In genomic region chr5:77629553-77630245, GRCh38 we compare ENCODE assay signal across 9 cellular contexts. TPM values are rescaled to one million over a fixed set of nuclear protein-coding genes. Genes with fewer than 3 reads are reported as not detected.
DNase-seq lines count a peak whose midpoint lies in the region; ATAC-seq lines count a peak whose summit lies in the region.
"Had no signal": no experiment of that assay in that cellular context is flagged by ENCODE, and none has a peak within 500 bp of the region (broad histone marks: within the 10 kb centered on the region; RNA-seq: fewer than 3 reads in every experiment).

No MANE protein-coding gene starts in this region.

- H3K27ac ChIP-seq in CD4-positive, CD25-positive, alpha-beta regulatory T cell (ENCODE audit: insufficient read depth, low read length, poor library complexity, severe bottlenecking): no peak overlapping the region

- H3K36me3 Mint-ChIP-seq in CD4-positive, CD25-positive, alpha-beta regulatory T cell: no peaks in the 10 kb centered on the region
- peaks cover 6% of the 10 kb centered on the region for H3K36me3 Mint-ChIP-seq in activated CD4-positive, alpha-beta memory T cell treated with anti-CD3 and anti-CD28 coated beads for 36 hours
- H3K36me3 Mint-ChIP-seq in naive B cell: peaks cover 15 to 22% of the 10 kb centered on the region in 2 donors

- peak overlapping the region; percentile 22 for H3K4me3 ChIP-seq in CD4-positive, CD25-positive, alpha-beta regulatory T cell (ENCODE audit: low read depth, low read length)
- H3K4me3 ChIP-seq: K562 had no signal

- peaks cover 64% of the 10 kb centered on the region for H3K27me3 ChIP-seq in CD4-positive, CD25-positive, alpha-beta regulatory T cell (ENCODE audit: control insufficient read depth, insufficient read depth, low read length)

- H3K36me3 ChIP-seq in CD4-positive, CD25-positive, alpha-beta regulatory T cell (ENCODE audit: control insufficient read depth, insufficient read depth, low read length): no peaks in the 10 kb centered on the region

- intact Hi-C loops in activated CD4-positive, alpha-beta memory T cell treated with anti-CD3 and anti-CD28 coated beads for 36 hours (cut with micrococcal nuclease): loop anchor here (2.0 to 5.0 kb wide), 2 partner anchors 15 to 223 kb away; no protein-coding TSS in a partner anchor
- intact Hi-C loops in sciatic nerve (cut with DNase I): no loop called here

- peaks cover 7 to 11% of the 10 kb centered on the region in 2 experiments for H3K9me3 ChIP-seq in CD4-positive, CD25-positive, alpha-beta regulatory T cell (ENCODE audit: control insufficient read depth in 2 of 2, low read length in 2 of 2)

- ATAC-seq in CD4-positive, CD25-positive, alpha-beta regulatory T cell (ENCODE audit: low read depth in 2 of 2): no peak
- ATAC-seq in HG02943 (IDR thresholded peaks at IDR 0.05; ENCODE audit: low read depth, unreplicated experiment) (peak; percentile 8), naive B cell (ENCODE audit: low read depth in 2 of 2) (no peak), HG03135 (IDR thresholded peaks at IDR 0.05; ENCODE audit: unreplicated experiment) (no peak), sciatic nerve (no peak)
- ATAC-seq: K562 had no signal

- peaks cover 20 to 28% (median 23%) of the 10 kb centered on the region in 4 donors for H3K4me1 Mint-ChIP-seq in CD4-positive, CD25-positive, alpha-beta regulatory T cell
- H3K4me1 Mint-ChIP-seq in activated CD4-positive, alpha-beta memory T cell treated with anti-CD3 and anti-CD28 coated beads for 36 hours (ENCODE audit: low read depth): peaks cover 20% of the 10 kb centered on the region
- H3K4me1 Mint-ChIP-seq in naive B cell: peaks cover 29 to 35% (median 33%) of the 10 kb centered on the region in 3 donors

- H3K27ac Mint-ChIP-seq in CD4-positive, CD25-positive, alpha-beta regulatory T cell: peak overlapping the region in 1 of 3 donors; percentile 60
- H3K27ac Mint-ChIP-seq in activated CD4-positive, alpha-beta memory T cell treated with anti-CD3 and anti-CD28 coated beads for 36 hours: peak overlapping the region; percentile 52
- peak overlapping the region in 4 of 6 donors; percentile 65 to 98 (median 84) for H3K27ac Mint-ChIP-seq in naive B cell

- DNase-seq in CD4-positive, CD25-positive, alpha-beta regulatory T cell: no peak
- no peak for DNase-seq in activated CD4-positive, alpha-beta memory T cell treated with anti-CD3 and anti-CD28 coated beads for 36 hours
- no peak for DNase-seq in naive B cell
- no peak for DNase-seq in stimulated activated naive CD4-positive, alpha-beta T cell treated with Interleukin-2 at 50 U/mL for 16 hours (lab: John Stamatoyannopoulos, UW)
- DNase-seq in NCI-H1694 (lab: John Stamatoyannopoulos, UW): no peak
- DNase-seq in sciatic nerve (ENCODE audit: low spot score): no peak

- peaks cover 0 to 15% (median 6%) of the 10 kb centered on the region in 7 donors for H3K9me3 Mint-ChIP-seq in CD4-positive, CD25-positive, alpha-beta regulatory T cell
- H3K9me3 Mint-ChIP-seq in activated CD4-positive, alpha-beta memory T cell treated with anti-CD3 and anti-CD28 coated beads for 36 hours: peaks cover 8% of the 10 kb centered on the region
- peaks cover 9 to 61% (median 29%) of the 10 kb centered on the region in 7 donors for H3K9me3 Mint-ChIP-seq in naive B cell

- CTCF ChIA-PET in activated CD4-positive, alpha-beta memory T cell treated with anti-CD3 and anti-CD28 coated beads for 36 hours (lab: Charles Lee): interaction anchor here (0.6 to 1.1 kb wide), 3 partner anchors 9 to 667 kb away, joined by 3 read pairs; no protein-coding TSS in a partner anchor

- POLR2A ChIA-PET in activated CD4-positive, alpha-beta memory T cell treated with anti-CD3 and anti-CD28 coated beads for 36 hours (lab: Charles Lee): no interaction called here

- H3K27me3 Mint-ChIP-seq in CD4-positive, CD25-positive, alpha-beta regulatory T cell: peaks cover 92% of the 10 kb centered on the region
- peaks cover 68% of the 10 kb centered on the region for H3K27me3 Mint-ChIP-seq in activated CD4-positive, alpha-beta memory T cell treated with anti-CD3 and anti-CD28 coated beads for 36 hours
- H3K27me3 Mint-ChIP-seq in naive B cell: peaks cover 53 to 72% (median 59%) of the 10 kb centered on the region in 3 donors

- H3K4me1 ChIP-seq in CD4-positive, CD25-positive, alpha-beta regulatory T cell (ENCODE audit: control insufficient read depth, insufficient read depth, low read length, poor library complexity, severe bottlenecking): peaks cover 30% of the 10 kb centered on the region

- H3K4me3 Mint-ChIP-seq in CD4-positive, CD25-positive, alpha-beta regulatory T cell: peak overlapping the region; percentile 64 to 91 (median 86)
- H3K4me3 Mint-ChIP-seq in activated CD4-positive, alpha-beta memory T cell treated with anti-CD3 and anti-CD28 coated beads for 36 hours: peak overlapping the region; percentile 78
- H3K4me3 Mint-ChIP-seq in naive B cell: peak overlapping the region; percentile 69 to 93 (median 88)

RNA-seq across cellular contexts. Expression of gene OTP, which starts 8.8 kb away (rescaled TPM):
- not detected for total RNA-seq in CD4-positive, CD25-positive, alpha-beta regulatory T cell
- not detected for polyA plus RNA-seq in CD4-positive, CD25-positive, alpha-beta regulatory T cell
- total RNA-seq in activated CD4-positive, alpha-beta memory T cell treated with anti-CD3 and anti-CD28 coated beads for 36 hours: not detected
- not detected for polyA plus RNA-seq in naive B cell (ENCODE audit: low read depth in 6 of 6)
- total RNA-seq in sciatic nerve: not detected
